ENCODE assay signal across 27 cellular contexts in genomic region chr5:100562821-100563220, GRCh38.
"Had no signal": no experiment of that assay in that cellular context is flagged by ENCODE, and none has a peak within 500 bp of the region (broad histone marks: within the 10 kb centered on the region; RNA-seq: fewer than 3 reads in every experiment).

No MANE protein-coding gene starts in this region.

- H3K4me3 Mint-ChIP-seq: effector memory CD8-positive, alpha-beta T cell; naive thymus-derived CD4-positive, alpha-beta T cell; nephron; neural progenitor cell; stimulated activated naive B cell treated with anti-CD40 and anti-IgM and Interleukin-4, amounts not matched to agents 10 μg/mL and 1 μg/mL and 100 μg/mL, for 72 hours; stimulated activated naive CD8-positive, alpha-beta T cell treated with anti-CD3 and anti-CD28 coated beads, Interleukin-15, amount 100 ng/mL, for 72 hours had no signal

- H3K27ac Mint-ChIP-seq: effector memory CD8-positive, alpha-beta T cell; naive thymus-derived CD4-positive, alpha-beta T cell; nephron; neural progenitor cell; stimulated activated naive B cell treated with anti-CD40 and anti-IgM and Interleukin-4, amounts not matched to agents 10 μg/mL and 1 μg/mL and 100 μg/mL, for 72 hours; stimulated activated naive CD8-positive, alpha-beta T cell treated with anti-CD3 and anti-CD28 coated beads, Interleukin-15, amount 100 ng/mL, for 72 hours had no signal

- H3K4me2 ChIP-seq: neural progenitor cell had no signal

- H3K4me3 ChIP-seq: coronary artery, esophagus squamous epithelium, heart right ventricle, left lung, neural progenitor cell, prostate gland, suprapubic skin, transverse colon, upper lobe of right lung, uterus had no signal

- FAIRE-seq: endometrium, small intestine had no signal

- H3K27me3 Mint-ChIP-seq: effector memory CD8-positive, alpha-beta T cell; naive thymus-derived CD4-positive, alpha-beta T cell; stimulated activated naive B cell treated with anti-CD40 and anti-IgM and Interleukin-4, amounts not matched to agents 10 μg/mL and 1 μg/mL and 100 μg/mL, for 72 hours; stimulated activated naive CD8-positive, alpha-beta T cell treated with anti-CD3 and anti-CD28 coated beads, Interleukin-15, amount 100 ng/mL, for 72 hours had no signal

- H3K9me3 Mint-ChIP-seq: stimulated activated naive B cell treated with anti-CD40 and anti-IgM and Interleukin-4, amounts not matched to agents 10 μg/mL and 1 μg/mL and 100 μg/mL, for 72 hours had no signal

- H3K27ac ChIP-seq: coronary artery, esophagus squamous epithelium, heart right ventricle, left lung, neural progenitor cell, prostate gland, suprapubic skin, transverse colon, upper lobe of right lung, uterus had no signal

- H3K9me3 ChIP-seq: esophagus squamous epithelium, left lung, prostate gland, suprapubic skin, transverse colon, upper lobe of right lung, uterus had no signal

- ATAC-seq: effector memory CD8-positive, alpha-beta T cell; heart right ventricle; left cardiac atrium; left lung; naive thymus-derived CD4-positive, alpha-beta T cell; right cardiac atrium; stimulated activated naive B cell treated with anti-CD40 and anti-IgM and Interleukin-4, amounts not matched to agents 10 μg/mL and 1 μg/mL and 100 μg/mL, for 72 hours; stimulated activated naive CD8-positive, alpha-beta T cell treated with anti-CD3 and anti-CD28 coated beads, Interleukin-15, amount 100 ng/mL, for 72 hours; upper lobe of right lung had no signal

- H3K4me1 Mint-ChIP-seq: nephron; neural progenitor cell; stimulated activated naive CD8-positive, alpha-beta T cell treated with anti-CD3 and anti-CD28 coated beads, Interleukin-15, amount 100 ng/mL, for 72 hours had no signal

- H3K4me1 ChIP-seq: esophagus squamous epithelium, heart right ventricle, left lung, neural progenitor cell, prostate gland, suprapubic skin, transverse colon, upper lobe of right lung, uterus had no signal

- DNase-seq: effector memory CD8-positive, alpha-beta T cell; erythroblast; esophagus squamous epithelium; foreskin melanocyte; glutamatergic neuron; heart right ventricle; hippocampal formation; left cardiac atrium; left lung; mesendoderm; midbrain; naive thymus-derived CD4-positive, alpha-beta T cell; right cardiac atrium; stimulated activated CD4-positive, alpha-beta T cell treated with anti-CD3 and anti-CD28 coated beads, Interleukin-15, amount 100 ng/mL, for 24 hours; stimulated activated CD4-positive, alpha-beta T cell treated with anti-CD3 and anti-CD28 coated beads, Interleukin-2, amount 100 ng/mL, for 48 hours; stimulated activated naive B cell treated with anti-CD40 and anti-IgM and Interleukin-4, amounts not matched to agents 10 μg/mL and 1 μg/mL and 100 μg/mL, for 72 hours; stimulated activated naive CD8-positive, alpha-beta T cell treated with anti-CD3 and anti-CD28 coated beads, Interleukin-15, amount 100 ng/mL, for 72 hours; transverse colon; upper lobe of right lung; uterus had no signal
